In genomic region chr7:73556208-73557107, GRCh38 we compare ENCODE assay signal across 7 cellular contexts. TPM values are rescaled to one million over a fixed set of nuclear protein-coding genes. Genes with fewer than 3 reads are reported as not detected.
DNase-seq lines count a peak whose midpoint lies in the region; ATAC-seq and TF ChIP-seq lines count a peak whose summit lies in the region.

No MANE protein-coding gene starts in this region.

- H3K27me3 Mint-ChIP-seq in T-cell (no peaks in the 10 kb centered on the region), glutamatergic neuron (ENCODE audit: unreplicated experiment) (peaks cover 5% of the 10 kb centered on the region)

- POLR2A ChIA-PET in HEK293 (lab: Yijun Ruan, JAX), result interaction anchor here (0.6 to 2.5 kb wide), 6 partner anchors 9 to 135 kb away, joined by 3 to 24 read pairs (median 4); partner anchors contain the start of genes BAZ1B and TBL2
- POLR2A ChIA-PET in T-cell (lab: Charles Lee), result interaction anchor here (1.0 to 1.5 kb wide), 4 partner anchors 22 to 37 kb away, joined by 3 to 6 read pairs (median 4); partner anchors contain the start of gene TBL2 (in 2 of the 2)

- peak overlapping the region; percentile 9 for H2AFZ ChIP-seq in smooth muscle cell (ENCODE audit: low read depth)

- peaks cover 11 to 14% of the 10 kb centered on the region in 2 experiments; a peak in 2 of 3 replicates for H3K36me3 ChIP-seq in HEK293 (ENCODE audit: control insufficient read depth in 2 of 2, insufficient read depth in 1 of 2, low read length in 2 of 2)
- peaks cover 9% of the 10 kb centered on the region for H3K36me3 ChIP-seq in smooth muscle cell (ENCODE audit: low read depth)

- H3K9me3 ChIP-seq in HEK293 (ENCODE audit: control insufficient read depth, insufficient read depth, low read depth, low read length) (no peaks in the 10 kb centered on the region), smooth muscle cell (replicated peaks; ENCODE audit: low read depth) (no peaks in the 10 kb centered on the region)

- H4K20me1 ChIP-seq in smooth muscle cell (ENCODE audit: low read depth), result peaks cover 40% of the 10 kb centered on the region

- H3K9me3 Mint-ChIP-seq in T-cell (no peaks in the 10 kb centered on the region), glutamatergic neuron (ENCODE audit: unreplicated experiment) (peaks cover 4% of the 10 kb centered on the region)

- H3K4me3 Mint-ChIP-seq in T-cell (peak overlapping the region; percentile 90 to 95 (median 92)), glutamatergic neuron (ENCODE audit: unreplicated experiment) (peak overlapping the region; percentile 96)

- peak overlapping the region; percentile 97 for H3K4me2 ChIP-seq in smooth muscle cell

- TF ChIP-seq CTCF in HEK293 (tag by site-specific recombination; IDR thresholded peaks at IDR 0.05) (no peak), glutamatergic neuron (IDR thresholded peaks at IDR 0.05; ENCODE audit: partially characterized antibody, unreplicated experiment) (no peak), smooth muscle cell (IDR thresholded peaks at IDR 0.05; ENCODE audit: borderline replicate concordance, insufficient read depth, poor library complexity, severe bottlenecking) (no peak)

- CTCF ChIA-PET in HEK293 (lab: Yijun Ruan, JAX) (interaction anchor here (0.6 to 1.0 kb wide), 2 partner anchors 16 to 178 kb away, joined by 3 read pairs; no protein-coding TSS in a partner anchor), T-cell (lab: Charles Lee) (interaction anchor here in 1 of 2 donors (0.6 to 1.5 kb wide), 2 partner anchors 34 to 178 kb away, joined by 3 to 4 read pairs; partner anchors contain the start of gene BAZ1B)

- peaks cover 11% of the 10 kb centered on the region for H3F3A ChIP-seq in smooth muscle cell (ENCODE audit: low read depth)

- H3K4me3 ChIP-seq in HEK293 (ENCODE audit: low read depth, low read length), result peak overlapping the region; percentile 64
- peak overlapping the region; percentile 99 for H3K4me3 ChIP-seq in smooth muscle cell

- H3K27me3 ChIP-seq in smooth muscle cell (ENCODE audit: low read depth), result no peaks in the 10 kb centered on the region

- DNase-seq in T-cell (no peak), glutamatergic neuron (no peak), smooth muscle cell (lab: John Stamatoyannopoulos, UW; ENCODE audit: unreplicated experiment) (no peak), NCI-H774 (lab: John Stamatoyannopoulos, UW) (no peak), cerebellar cortex (ENCODE audit: low spot score) (no peak), GM19240 (ENCODE audit: insufficient read length, low spot score) (no peak)

- H3K36me3 Mint-ChIP-seq in T-cell, result peaks cover 9% of the 10 kb centered on the region
- H3K36me3 Mint-ChIP-seq in glutamatergic neuron (ENCODE audit: unreplicated experiment), result no peaks in the 10 kb centered on the region

- H3K27ac Mint-ChIP-seq in T-cell (peak overlapping the region; percentile 63 to 91), glutamatergic neuron (ENCODE audit: unreplicated experiment) (peak overlapping the region; percentile 87)

- WGBS in smooth muscle cell (ENCODE audit: low lambda C conversion rate), result 42% methylated on average over 28 of the region's 28 CpGs

- peak overlapping the region; percentile 99 for H3K9ac ChIP-seq in smooth muscle cell (ENCODE audit: low read depth)

- H3K79me2 ChIP-seq in smooth muscle cell (ENCODE audit: low read depth), result peaks cover 52% of the 10 kb centered on the region

- H3K27ac ChIP-seq in HEK293 (ENCODE audit: extremely low read depth, low read depth, low read length) (peak overlapping the region; percentile 12; the same call in 1 of the 2 replicates), smooth muscle cell (ENCODE audit: low read depth) (peak overlapping the region; percentile 100)

- H3K4me1 Mint-ChIP-seq in T-cell (peaks cover 32 to 37% (median 35%) of the 10 kb centered on the region in 3 donors), glutamatergic neuron (ENCODE audit: low read depth, unreplicated experiment) (peaks cover 12% of the 10 kb centered on the region)

- peaks cover 3% of the 10 kb centered on the region; the same call in 1 of the 2 replicates for H3K4me1 ChIP-seq in HEK293 (ENCODE audit: control insufficient read depth, insufficient read depth, low read length)
- peaks cover 9% of the 10 kb centered on the region for H3K4me1 ChIP-seq in smooth muscle cell (ENCODE audit: low read depth)

- no peak for ATAC-seq in T-cell (replicated peaks in 1 of 4)

TF ChIP-seq in HEK293, 187 proteins besides CTCF, POLR2A, EP300 and RAD21:
- TF ChIP-seq ZNF658 (tag by site-specific recombination; IDR thresholded peaks at IDR 0.05) (no peak), SP3 (tag by site-specific recombination; IDR thresholded peaks at IDR 0.05) (0 out of 2 replicates have a peak, but pooled peaks have one; percentile 49), ZNF544 (tag by site-specific recombination; IDR thresholded peaks at IDR 0.05) (no peak), ZNF311 (tag by site-specific recombination; IDR thresholded peaks at IDR 0.05; ENCODE audit: borderline replicate concordance) (no peak), ZBTB48 (tag by site-specific recombination; IDR thresholded peaks at IDR 0.05) (0 out of 2 replicates have a peak, but pooled peaks have one; percentile 14), ZNF398 (tag by site-specific recombination; IDR thresholded peaks at IDR 0.05) (no peak), ZBTB17 (tag by site-specific recombination; IDR thresholded peaks at IDR 0.05) (peak; percentile 51), ZNF335 (tag by site-specific recombination; conservative IDR thresholded peaks at IDR 0.05) (peak; percentile 53; the same call in 1 of the 2 replicates), ZNF561 (tag by site-specific recombination; IDR thresholded peaks at IDR 0.05; ENCODE audit: borderline replicate concordance) (no peak), ZNF121 (tag by site-specific recombination; IDR thresholded peaks at IDR 0.05) (peak; percentile 97), ZNF394 (tag by site-specific recombination; IDR thresholded peaks at IDR 0.05; ENCODE audit: borderline replicate concordance) (0 out of 2 replicates have a peak, but pooled peaks have one; percentile 13), ZNF514 (tag by site-specific recombination; IDR thresholded peaks at IDR 0.05) (no peak), PRDM10 (tag by site-specific recombination; IDR thresholded peaks at IDR 0.05) (peak; percentile 96), KLF7 (tag by site-specific recombination; IDR thresholded peaks at IDR 0.05; ENCODE audit: borderline replicate concordance) (no peak), ZBTB20 (tag by site-specific recombination; IDR thresholded peaks at IDR 0.05) (peak; percentile 59), ZBTB8A (tag by site-specific recombination; IDR thresholded peaks at IDR 0.05) (peak; percentile 94; the same call in 1 of the 2 replicates)

RNA-seq across cellular contexts. Expression of gene BCL7B, which starts 1.0 kb away (rescaled TPM):
- total RNA-seq in T-cell (100 to 1,000 TPM in 2 of 5 donors, 10 to 100 TPM in 3; 56.3 to 106 (median 63.8) TPM), glutamatergic neuron (ENCODE audit: unreplicated experiment) (34.0 TPM), smooth muscle cell (16.0 and 31.9 TPM in 2 replicates)
- polyA plus RNA-seq in smooth muscle cell, result 30.7 and 37.9 TPM in 2 replicates

RNA-seq across cellular contexts. Expression of gene TBL2, which starts 21.9 kb away (rescaled TPM):
- total RNA-seq in T-cell, result 10 to 100 TPM; 14.8 to 38.5 (median 31.6) TPM
- 23.8 TPM for total RNA-seq in glutamatergic neuron (ENCODE audit: unreplicated experiment)
- total RNA-seq in smooth muscle cell, result 62.4 and 78.5 TPM in 2 replicates
- polyA plus RNA-seq in smooth muscle cell, result 57.7 and 67.6 TPM in 2 replicates

RNA-seq across cellular contexts. Expression of gene BAZ1B, which starts 34.4 kb away (rescaled TPM):
- total RNA-seq in T-cell (10 to 100 TPM; 57.1 to 64.5 (median 63.0) TPM), glutamatergic neuron (ENCODE audit: unreplicated experiment) (108 TPM), smooth muscle cell (43.9 and 48.8 TPM in 2 replicates)
- polyA plus RNA-seq in smooth muscle cell, result 20.1 and 23.9 TPM in 2 replicates
